In the genomic region with DNA sequence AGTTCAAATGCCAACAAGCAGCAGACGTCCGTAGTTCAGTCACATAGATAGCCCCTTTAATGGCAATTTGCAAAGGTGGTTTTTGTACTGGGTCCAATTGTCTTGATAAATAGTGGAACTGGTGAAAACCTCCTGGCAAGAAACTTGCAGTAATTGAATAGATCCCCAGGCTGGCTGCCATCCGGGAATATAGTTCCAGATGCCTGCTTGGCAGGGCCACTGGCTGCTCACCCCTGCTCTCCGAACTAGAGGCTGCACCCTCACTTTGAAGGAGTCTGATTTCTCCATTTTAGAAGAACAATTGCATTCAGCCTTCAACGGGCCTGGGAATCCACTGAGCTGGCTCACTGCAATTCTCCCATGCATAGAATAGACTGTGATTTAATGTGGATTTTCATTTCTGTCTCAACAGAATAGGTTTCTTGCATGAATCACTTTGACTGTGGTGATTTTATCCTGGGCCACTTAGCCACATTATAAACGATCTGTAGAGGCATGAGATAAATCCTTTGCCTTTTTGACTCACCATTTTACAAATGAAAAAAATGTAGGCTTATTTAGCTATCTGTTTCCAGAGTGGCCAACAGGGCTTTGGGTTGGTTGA, we compare ENCODE assay signal across 20 cellular contexts. TPM values are rescaled to one million over a fixed set of nuclear protein-coding genes. Genes with fewer than 3 reads are reported as not detected.
A peak's percentile ranks its signal among the peaks of the same experiment; 100 is the strongest.
DNase-seq lines count a peak whose midpoint lies in the region; ATAC-seq and TF ChIP-seq lines count a peak whose summit lies in the region.
"Had no signal": no experiment of that assay in that cellular context is flagged by ENCODE, and none has a peak within 500 bp of the region (broad histone marks: within the 10 kb centered on the region; RNA-seq: fewer than 3 reads in every experiment).

No MANE protein-coding gene starts in this region.

- H3K27ac ChIP-seq in layer of hippocampus (ENCODE audit: low read depth, low read length): peak overlapping the region; percentile 84
- H3K27ac ChIP-seq: GM23248, RWPE1, SK-N-MC had no signal

- TF ChIP-seq CTCF in brain (conservative IDR thresholded peaks at IDR 0.05): no peak

- peak overlapping the region in 3 of 5 experiments; percentile 19 to 71 (median 33) for H3K27ac Mint-ChIP-seq in brain
- H3K27ac Mint-ChIP-seq in immature natural killer cell: no peak overlapping the region
- H3K27ac Mint-ChIP-seq: CD4-positive, CD25-positive, alpha-beta regulatory T cell; IgD-negative memory B cell had no signal

- H3K4me1 Mint-ChIP-seq in brain (peaks cover 69% of the 10 kb centered on the region), immature natural killer cell (no peaks in the 10 kb centered on the region)

- H3K27me3 Mint-ChIP-seq in brain (no peaks in the 10 kb centered on the region), immature natural killer cell (ENCODE audit: low read depth in 3 of 3) (peaks cover 3 to 9% (median 8%) of the 10 kb centered on the region in 3 donors)

- H3K4me3 Mint-ChIP-seq in brain: peak overlapping the region in 2 of 5 experiments; percentile 9 to 52
- H3K4me3 Mint-ChIP-seq in immature natural killer cell: no peak overlapping the region
- H3K4me3 Mint-ChIP-seq: CD4-positive, CD25-positive, alpha-beta regulatory T cell; IgD-negative memory B cell had no signal

- no peak for ATAC-seq in GM18858 (IDR thresholded peaks at IDR 0.05; ENCODE audit: unreplicated experiment)

- H3K27me3 ChIP-seq in layer of hippocampus (ENCODE audit: control insufficient read depth, insufficient read depth, low read length): no peaks in the 10 kb centered on the region

- DNase-seq in NCI-H446 (lab: John Stamatoyannopoulos, UW) (peak; percentile 71 to 87), superior temporal gyrus (ENCODE audit: extremely low spot score) (peak; percentile 55), immature natural killer cell (no peak), NCI-H510A (lab: John Stamatoyannopoulos, UW) (no peak)
- DNase-seq: CD4-positive, CD25-positive, alpha-beta regulatory T cell; DND-41; GM23248; HCEC 1CT; MV-4-11; NCI-H1417; NCI-H1694 treated with DMSO at 0.1 percent for 48 hours; NCI-H2081 treated with DMSO at 0.1 percent for 48 hours; SHP77 treated with DMSO at 0.1 percent for 48 hours had no signal

- H3K9me3 Mint-ChIP-seq in brain: peaks cover 0 to 20% (median 7%) of the 10 kb centered on the region in 5 experiments
- peaks cover 0 to 11% (median 6%) of the 10 kb centered on the region in 6 donors for H3K9me3 Mint-ChIP-seq in immature natural killer cell

- no peaks in the 10 kb centered on the region for H3K36me3 Mint-ChIP-seq in brain
- H3K36me3 Mint-ChIP-seq in immature natural killer cell: peaks cover 0 to 4% (median 0%) of the 10 kb centered on the region in 3 donors
- H3K36me3 Mint-ChIP-seq: CD4-positive, CD25-positive, alpha-beta regulatory T cell; IgD-negative memory B cell had no signal

RNA-seq across cellular contexts. Expression of gene ELMO1, which starts 35.9 kb away (rescaled TPM):
- polyA plus RNA-seq in brain (ENCODE audit: insufficient read depth, low read depth, low replicate concordance): 76.4 TPM
- 10 to 100 TPM; 31.9 to 65.9 (median 53.1) TPM for polyA plus RNA-seq in immature natural killer cell
- polyA plus RNA-seq: BJ, GM23248 had no signal

Comparison
In these comparisons a context has a peak if more than half of its experiments do, and no peak if none do; other contexts are left out.
1. DNase-seq: peak in NCI-H446 (2 of 2) and superior temporal gyrus (single experiment); none in immature natural killer cell (0 of 3) and NCI-H510A (single experiment).
2. H3K27ac Mint-ChIP-seq: peak in brain (3 of 5); none in immature natural killer cell (0 of 6).